ENCODE assay signal across 8 cellular contexts in the genomic region with DNA sequence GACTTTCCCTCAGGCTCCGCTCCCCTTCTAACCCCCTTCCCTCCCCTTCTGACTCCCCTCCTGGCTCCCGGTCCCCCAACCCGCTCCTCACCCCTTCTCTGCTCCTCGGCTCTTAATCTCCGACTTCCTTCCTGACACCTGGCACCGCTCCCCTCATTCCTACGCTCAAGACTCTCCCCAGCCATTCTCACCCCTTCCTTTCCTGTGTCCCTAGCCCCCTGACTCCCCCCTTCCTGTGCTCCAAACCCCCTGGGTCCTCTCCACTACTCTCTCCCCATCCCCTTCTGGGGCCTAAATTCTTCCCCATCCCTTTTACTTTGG. TPM values are rescaled to one million over a fixed set of nuclear protein-coding genes. Genes with fewer than 3 reads are reported as not detected.
DNase-seq lines count a peak whose midpoint lies in the region; ATAC-seq, FAIRE-seq and TF ChIP-seq lines count a peak whose summit lies in the region.

No MANE protein-coding gene starts in this region.

- CTCF ChIA-PET in A549 (lab: Yijun Ruan, JAX): no interaction called here

- no peak for TF ChIP-seq EP300 in A549 (IDR thresholded peaks at IDR 0.05)

- no peak for DNase-seq in A549 (ENCODE audit: low read depth in 1 of 2, low spot score in 1 of 2)
- DNase-seq in HFF-Myc (ENCODE audit: extremely low read depth, low read depth): no peak
- DNase-seq in brain microvascular endothelial cell: no peak
- DNase-seq in SKM-1 treated with dmso at 0.1 percent for 144 hours (lab: John Stamatoyannopoulos, UW; ENCODE audit: unreplicated experiment): no peak
- DNase-seq in NCI-H510A (lab: John Stamatoyannopoulos, UW): no peak
- no peak for DNase-seq in activated CD4-positive, alpha-beta T cell treated with anti-CD3 and anti-CD28 coated beads for 4 hours

- TF ChIP-seq CTCF in A549 (IDR thresholded peaks at IDR 0.05) (no peak), HFF-Myc (IDR thresholded peaks at IDR 0.05; ENCODE audit: low read depth, low read length, missing control alignments) (no peak), brain microvascular endothelial cell (IDR thresholded peaks at IDR 0.05; ENCODE audit: low read depth, low read length, missing control alignments) (no peak)

- H3K4me3 ChIP-seq in A549: peak overlapping the region; percentile 73
- peak overlapping the region; percentile 78 for H3K4me3 ChIP-seq in HFF-Myc (replicated peaks; ENCODE audit: low read depth, low read length)
- peak overlapping the region; percentile 76 for H3K4me3 ChIP-seq in brain microvascular endothelial cell (ENCODE audit: low read depth, low read length)
- peak overlapping the region; percentile 74 for H3K4me3 ChIP-seq in mesodermal cell (ENCODE audit: extremely low read depth, insufficient read depth, low read length, poor library complexity, severe bottlenecking)

- peak overlapping the region; percentile 94 for H3K4me2 ChIP-seq in A549

- WGBS in A549 (ENCODE audit: missing lambda C conversion rate): 2% methylated on average over 5 of the region's 7 CpGs
- WGBS in mesodermal cell (ENCODE audit: insufficient coverage in 2 of 2), 2 experiments: 0 to 2% methylated on average over 4 to 7 of the region's 7 CpGs

- H3K4me1 ChIP-seq in A549: peaks cover 7% of the 10 kb centered on the region; the same call in 1 of the 3 replicates
- peaks cover 7% of the 10 kb centered on the region for H3K4me1 ChIP-seq in mesodermal cell (ENCODE audit: control insufficient read depth, insufficient read depth, low read length, poor library complexity, severe bottlenecking)

- ATAC-seq in A549: no peak; a peak in 1 of 6 replicates
- no peak for ATAC-seq in HG03439 (IDR thresholded peaks at IDR 0.05; ENCODE audit: unreplicated experiment)

- POLR2A ChIA-PET in A549 (lab: Yijun Ruan, JAX): interaction anchor here (2.3 kb wide), 1 partner anchor 11 kb away, joined by 16 read pairs; the partner anchor contains the start of gene ALKBH7

- no peak for TF ChIP-seq POLR2A in A549 (IDR thresholded peaks at IDR 0.05; ENCODE audit: low read length)

- in situ Hi-C loops in brain microvascular endothelial cell (cut with HindIII; ENCODE audit: low pct_ligation_motif_present, low sequenced_read_pairs): no loop called here

- TF ChIP-seq RAD21 in A549 (conservative IDR thresholded peaks at IDR 0.05 in 1 of 2, IDR thresholded peaks at IDR 0.05 in 1 of 2): no peak

- H3K9me3 ChIP-seq in A549 (no peaks in the 10 kb centered on the region), mesodermal cell (ENCODE audit: control insufficient read depth, low read length) (no peaks in the 10 kb centered on the region)

- H3K36me3 ChIP-seq in brain microvascular endothelial cell (replicated peaks) (peaks cover 17% of the 10 kb centered on the region), mesodermal cell (ENCODE audit: control insufficient read depth, insufficient read depth, low read length) (peaks cover 34% of the 10 kb centered on the region)

- H3K27me3 ChIP-seq in brain microvascular endothelial cell (replicated peaks): no peaks in the 10 kb centered on the region

- H3K27ac ChIP-seq in A549: peak overlapping the region; percentile 92 to 93
- peak overlapping the region; percentile 69 for H3K27ac ChIP-seq in brain microvascular endothelial cell
- H3K27ac ChIP-seq in mesodermal cell (ENCODE audit: low read depth, low read length, severe bottlenecking): no peak overlapping the region

- no peak for FAIRE-seq in A549 (lab: Jason Lieb, UNC)

TF ChIP-seq in A549, 52 proteins besides CTCF, POLR2A, EP300 and RAD21:
- TF ChIP-seq TFCP2L1 (CRISPR knock-in tag; IDR thresholded peaks at IDR 0.05) (no peak), NFE2L2 (conservative IDR thresholded peaks at IDR 0.05; ENCODE audit: low read length) (no peak), ELK1 (IDR thresholded peaks at IDR 0.05; ENCODE audit: low read depth, low read length) (no peak), BHLHE40 (IDR thresholded peaks at IDR 0.05; ENCODE audit: low read depth, low read length) (no peak), RNF2 (IDR thresholded peaks at IDR 0.05; ENCODE audit: borderline replicate concordance, low read depth) (no peak), MAFK (IDR thresholded peaks at IDR 0.05; ENCODE audit: partially characterized antibody) (no peak), ZSCAN20 (CRISPR knock-in tag; IDR thresholded peaks at IDR 0.05) (no peak), EHMT2 (IDR thresholded peaks at IDR 0.05; ENCODE audit: low read depth) (no peak)

RNA-seq across cellular contexts. Expression of gene CLPP, which starts 0.7 kb away (rescaled TPM):
- polyA plus RNA-seq in A549 (2011; rRNA removed) (28.2 and 35.2 TPM in 2 replicates), A549 (2017; fragmentation: RNase III; extraction: RNeasy Plus Mini Kit Qiagen cat#74134 plus additional on column Dnase treatment) (45.2 to 51.8 TPM (median 49.9 TPM) in 3 replicates)
- 162 and 186 TPM in 2 replicates for polyA plus RNA-seq in A549 (2012; cell fraction: cytosol; rRNA removed)
- 125 and 187 TPM in 2 replicates for polyA plus RNA-seq in A549 (2012; cell fraction: nucleus; rRNA removed)
- 34.3 and 36.2 TPM in 2 replicates for polyA minus RNA-seq in A549 (2011; rRNA and poly(A)+ RNA removed)
- 107 TPM for polyA plus RNA-seq in mesodermal cell (2013, experiment 1 of 2)
- 80.0 TPM for polyA plus RNA-seq in mesodermal cell (2013, experiment 2 of 2)

RNA-seq across cellular contexts. Expression of gene ALKBH7, which starts 10.6 kb away (rescaled TPM):
- 9.9 and 10.2 TPM in 2 replicates for polyA plus RNA-seq in A549 (2011; rRNA removed)
- polyA plus RNA-seq in A549 (2012; cell fraction: cytosol; rRNA removed): 23.9 and 35.0 TPM in 2 replicates
- polyA plus RNA-seq in A549 (2012; cell fraction: nucleus; rRNA removed): 21.8 and 25.7 TPM in 2 replicates
- polyA plus RNA-seq in A549 (2017; fragmentation: RNase III; extraction: RNeasy Plus Mini Kit Qiagen cat#74134 plus additional on column Dnase treatment): 14.9 to 18.1 TPM (median 18.1 TPM) in 3 replicates
- polyA minus RNA-seq in A549 (2011; rRNA and poly(A)+ RNA removed): 4.6 and 6.5 TPM in 2 replicates
- 66.9 TPM for polyA plus RNA-seq in mesodermal cell (2013, experiment 1 of 2)
- 57.4 TPM for polyA plus RNA-seq in mesodermal cell (2013, experiment 2 of 2)

RNA-seq across cellular contexts. Expression of gene PSPN, which starts 13.7 kb away (rescaled TPM):
- polyA plus RNA-seq in A549 (2011; rRNA removed) (0.34 and 0.62 TPM in 2 replicates), A549 (2017; fragmentation: RNase III; extraction: RNeasy Plus Mini Kit Qiagen cat#74134 plus additional on column Dnase treatment) (0.71 to 0.75 TPM (median 0.71 TPM) in 3 replicates)
- 0.26 and 0.41 TPM in 2 replicates for polyA plus RNA-seq in A549 (2012; cell fraction: cytosol; rRNA removed)
- 0.65 and 0.88 TPM in 2 replicates for polyA plus RNA-seq in A549 (2012; cell fraction: nucleus; rRNA removed)
- polyA minus RNA-seq in A549 (2011; rRNA and poly(A)+ RNA removed): 0.58 and 0.92 TPM in 2 replicates
- polyA plus RNA-seq in mesodermal cell (2013, experiment 1 of 2): 1.8 TPM
- polyA plus RNA-seq in mesodermal cell (2013, experiment 2 of 2): 1.2 TPM

RNA-seq across cellular contexts. Expression of gene ACER1, which starts 28.6 kb away (rescaled TPM):
- not detected in 2 replicates for polyA plus RNA-seq in A549 (2011; rRNA removed)
- polyA plus RNA-seq in A549 (2012; cell fraction: cytosol; rRNA removed): not detected in 2 replicates
- polyA plus RNA-seq in A549 (2012; cell fraction: nucleus; rRNA removed): 0.02 TPM in 1 of 2 replicates, not detected in the other
- not detected in 3 replicates for polyA plus RNA-seq in A549 (2017; fragmentation: RNase III; extraction: RNeasy Plus Mini Kit Qiagen cat#74134 plus additional on column Dnase treatment)
- not detected in 2 replicates for polyA minus RNA-seq in A549 (2011; rRNA and poly(A)+ RNA removed)
- not detected for polyA plus RNA-seq in mesodermal cell (2013, experiment 1 of 2)
- not detected for polyA plus RNA-seq in mesodermal cell (2013, experiment 2 of 2)

RNA-seq across cellular contexts. Expression of gene GTF2F1, which starts 31.0 kb away (rescaled TPM):
- polyA plus RNA-seq in A549 (2011; rRNA removed): 32.1 and 39.0 TPM in 2 replicates
- 61.9 and 70.5 TPM in 2 replicates for polyA plus RNA-seq in A549 (2012; cell fraction: cytosol; rRNA removed)
- polyA plus RNA-seq in A549 (2012; cell fraction: nucleus; rRNA removed): 47.2 and 62.0 TPM in 2 replicates
- polyA plus RNA-seq in A549 (2017; fragmentation: RNase III; extraction: RNeasy Plus Mini Kit Qiagen cat#74134 plus additional on column Dnase treatment): 75.0 to 76.8 TPM (median 75.3 TPM) in 3 replicates
- polyA minus RNA-seq in A549 (2011; rRNA and poly(A)+ RNA removed): 34.1 TPM in 2 replicates
- 60.0 TPM for polyA plus RNA-seq in mesodermal cell (2013, experiment 1 of 2)
- polyA plus RNA-seq in mesodermal cell (2013, experiment 2 of 2): 57.4 TPM
